ENCODE assay signal across 40 cellular contexts in genomic region chr5:116004248-116004647, GRCh38. TPM values are rescaled to one million over a fixed set of nuclear protein-coding genes. Genes with fewer than 3 reads are reported as not detected.
"Had no signal": no experiment of that assay in that cellular context is flagged by ENCODE, and none has a peak within 500 bp of the region (broad histone marks: within the 10 kb centered on the region; RNA-seq: fewer than 3 reads in every experiment).

No MANE protein-coding gene starts in this region.

- FAIRE-seq: astrocyte, bronchial epithelial cell, TTC549 had no signal

- H3K36me3 Mint-ChIP-seq: activated CD4-positive, alpha-beta memory T cell treated with anti-CD3 and anti-CD28 coated beads for 36 hours; activated naive CD4-positive, alpha-beta T cell treated with anti-CD3 and anti-CD28 coated beads, Interleukin-2, amount 50 U/mL, for 72 hours; activated naive CD8-positive, alpha-beta T cell treated with anti-CD3 and anti-CD28 coated beads for 36 hours had no signal

- H3K27me3 ChIP-seq: adrenal gland, body of pancreas, brain microvascular endothelial cell, cardiac muscle cell had no signal

- H3K9me3 Mint-ChIP-seq: activated B cell treated with CpG ODN at 0.5 μM for 24 hours; activated CD4-positive, alpha-beta memory T cell treated with anti-CD3 and anti-CD28 coated beads for 36 hours; activated CD4-positive, alpha-beta T cell treated with anti-CD3 and anti-CD28 coated beads, Interleukin-2, amount 10 ng/mL, durations not matched to agents 24 days and 14 days; activated CD8-positive, alpha-beta T cell treated with anti-CD3 and anti-CD28 coated beads for 36 hours; activated naive CD4-positive, alpha-beta T cell treated with anti-CD3 and anti-CD28 coated beads for 36 hours; activated naive CD4-positive, alpha-beta T cell treated with anti-CD3 and anti-CD28 coated beads, Interleukin-2, amount 50 U/mL, for 72 hours; activated naive CD8-positive, alpha-beta T cell treated with anti-CD3 and anti-CD28 coated beads for 36 hours; activated T-cell treated with anti-CD3 and anti-CD28 coated beads, Interleukin-2, amount 50 U/mL, for 4 hours; activated T-cell treated with anti-CD3 and anti-CD28 coated beads, Interleukin-2, amount 50 U/mL, for 72 hours; central memory CD8-positive, alpha-beta T cell; T-helper 1 cell treated with Interleukin-12 subunit alpha and Interleukin-12 subunit beta and Interleukin-4 antibody, amounts not matched to agents 30 μg/mL and 1 μg/mL, for 36 hours; T-helper 2 cell treated with Interferon-gamma antibody and Interleukin-4, amounts not matched to agents 5 μg/mL and 100 μg/mL, for 36 hours had no signal

- H3K4me1 ChIP-seq: adrenal gland, body of pancreas had no signal

- H3K36me3 ChIP-seq: adrenal gland, brain microvascular endothelial cell, cardiac muscle cell had no signal

- DNase-seq: activated B cell treated with CpG ODN at 0.5 μM for 24 hours; activated CD4-positive, alpha-beta memory T cell treated with anti-CD3 and anti-CD28 coated beads for 36 hours; activated CD4-positive, alpha-beta T cell treated with anti-CD3 and anti-CD28 coated beads for 4 hours; activated CD4-positive, alpha-beta T cell treated with anti-CD3 and anti-CD28 coated beads, Interleukin-2, amount 10 ng/mL, durations not matched to agents 24 days and 14 days; activated CD4-positive, alpha-beta T cell treated with anti-CD3 and anti-CD28 coated beads, Interleukin-2, amount 50 U/mL, for 1 hour; activated CD4-positive, alpha-beta T cell treated with anti-CD3 and anti-CD28 coated beads, Interleukin-2, amount 50 U/mL, for 4 hours; activated CD4-positive, CD25-positive, alpha-beta regulatory T cell treated with anti-CD3 and anti-CD28 coated beads, Interleukin-2, amount 50 U/mL, for 72 hours; activated CD8-positive, alpha-beta memory T cell treated with anti-CD3 and anti-CD28 coated beads, Interleukin-2, amount 50 U/mL, for 4 hours; activated CD8-positive, alpha-beta T cell treated with anti-CD3 and anti-CD28 coated beads for 36 hours; activated effector memory CD4-positive, alpha-beta T cell treated with anti-CD3 and anti-CD28 coated beads, Interleukin-2, amount 50 U/mL, for 16 hours; activated gamma-delta T cell treated with Interleukin-2 at 50 U/mL for 16 hours; activated naive CD4-positive, alpha-beta T cell; activated naive CD4-positive, alpha-beta T cell treated with anti-CD3 and anti-CD28 coated beads for 36 hours; activated naive CD4-positive, alpha-beta T cell treated with anti-CD3 and anti-CD28 coated beads, Interleukin-2, amount 50 U/mL, for 16 hours; activated naive CD8-positive, alpha-beta T cell treated with anti-CD3 and anti-CD28 coated beads for 36 hours; activated T-cell treated with anti-CD3 and anti-CD28 coated beads for 4 hours; activated T-cell treated with anti-CD3 and anti-CD28 coated beads, Interleukin-2, amount 50 U/mL, for 1 hour; activated T-cell treated with anti-CD3 and anti-CD28 coated beads, Interleukin-2, amount 50 U/mL, for 4 hours; activated T-cell treated with anti-CD3 and anti-CD28 coated beads, Interleukin-2, amount 50 U/mL, for 72 hours; adrenal gland; amniotic stem cell; aorta; body of pancreas; brain microvascular endothelial cell; caudate nucleus; cerebellar nuclear complex; T-helper 1 cell; T-helper 2 cell; T-helper 9 cell had no signal

- H3K27me3 Mint-ChIP-seq: activated B cell treated with CpG ODN at 0.5 μM for 24 hours; activated CD8-positive, alpha-beta T cell treated with anti-CD3 and anti-CD28 coated beads for 36 hours; activated naive CD8-positive, alpha-beta T cell treated with anti-CD3 and anti-CD28 coated beads for 36 hours; central memory CD8-positive, alpha-beta T cell had no signal

- H3K9me3 ChIP-seq: adrenal gland, body of pancreas had no signal

- H3K27ac Mint-ChIP-seq: activated B cell treated with CpG ODN at 0.5 μM for 24 hours; activated CD4-positive, alpha-beta memory T cell treated with anti-CD3 and anti-CD28 coated beads for 36 hours; activated CD4-positive, alpha-beta T cell treated with anti-CD3 and anti-CD28 coated beads, Interleukin-2, amount 10 ng/mL, durations not matched to agents 24 days and 14 days; activated CD8-positive, alpha-beta T cell treated with anti-CD3 and anti-CD28 coated beads for 36 hours; activated naive CD4-positive, alpha-beta T cell treated with anti-CD3 and anti-CD28 coated beads for 36 hours; activated naive CD4-positive, alpha-beta T cell treated with anti-CD3 and anti-CD28 coated beads, Interleukin-2, amount 50 U/mL, for 72 hours; activated naive CD8-positive, alpha-beta T cell treated with anti-CD3 and anti-CD28 coated beads for 36 hours; activated T-cell treated with anti-CD3 and anti-CD28 coated beads, Interleukin-2, amount 50 U/mL, for 72 hours; T-helper 1 cell treated with Interleukin-12 subunit alpha and Interleukin-12 subunit beta and Interleukin-4 antibody, amounts not matched to agents 30 μg/mL and 1 μg/mL, for 36 hours; T-helper 2 cell treated with Interferon-gamma antibody and Interleukin-4, amounts not matched to agents 5 μg/mL and 100 μg/mL, for 36 hours had no signal

- ATAC-seq: activated CD8-positive, alpha-beta T cell treated with anti-CD3 and anti-CD28 coated beads for 36 hours; activated naive CD4-positive, alpha-beta T cell treated with anti-CD3 and anti-CD28 coated beads, Interleukin-2, amount 50 U/mL, for 72 hours; activated T-cell treated with anti-CD3 and anti-CD28 coated beads, Interleukin-2, amount 50 U/mL, for 4 hours; activated T-cell treated with anti-CD3 and anti-CD28 coated beads, Interleukin-2, amount 50 U/mL, for 72 hours; body of pancreas had no signal

- H3K27ac ChIP-seq: adrenal gland, body of pancreas, brain microvascular endothelial cell, cardiac muscle cell, VCaP had no signal

- H3K4me1 Mint-ChIP-seq: activated B cell treated with CpG ODN at 0.5 μM for 24 hours; activated CD4-positive, alpha-beta T cell treated with anti-CD3 and anti-CD28 coated beads, Interleukin-2, amount 10 ng/mL, durations not matched to agents 24 days and 14 days; activated naive CD8-positive, alpha-beta T cell treated with anti-CD3 and anti-CD28 coated beads for 36 hours; central memory CD8-positive, alpha-beta T cell had no signal

- H3K4me3 ChIP-seq: adrenal gland, body of pancreas, cardiac muscle cell had no signal

- H3K4me3 Mint-ChIP-seq: activated B cell treated with CpG ODN at 0.5 μM for 24 hours; activated CD4-positive, alpha-beta memory T cell treated with anti-CD3 and anti-CD28 coated beads for 36 hours; activated CD4-positive, alpha-beta T cell treated with anti-CD3 and anti-CD28 coated beads, Interleukin-2, amount 10 ng/mL, durations not matched to agents 24 days and 14 days; activated CD8-positive, alpha-beta T cell treated with anti-CD3 and anti-CD28 coated beads for 36 hours; activated naive CD4-positive, alpha-beta T cell treated with anti-CD3 and anti-CD28 coated beads for 36 hours; activated naive CD8-positive, alpha-beta T cell treated with anti-CD3 and anti-CD28 coated beads for 36 hours; activated T-cell treated with anti-CD3 and anti-CD28 coated beads, Interleukin-2, amount 50 U/mL, for 4 hours; activated T-cell treated with anti-CD3 and anti-CD28 coated beads, Interleukin-2, amount 50 U/mL, for 72 hours; central memory CD8-positive, alpha-beta T cell; T-helper 1 cell treated with Interleukin-12 subunit alpha and Interleukin-12 subunit beta and Interleukin-4 antibody, amounts not matched to agents 30 μg/mL and 1 μg/mL, for 36 hours; T-helper 2 cell treated with Interferon-gamma antibody and Interleukin-4, amounts not matched to agents 5 μg/mL and 100 μg/mL, for 36 hours had no signal

RNA-seq across cellular contexts. Expression of gene ARL14EPL, which starts 28.0 kb away (rescaled TPM):
- total RNA-seq: activated B cell treated with CpG ODN at 0.5 μM for 24 hours; activated CD4-positive, alpha-beta memory T cell treated with anti-CD3 and anti-CD28 coated beads for 36 hours; activated CD4-positive, alpha-beta T cell treated with anti-CD3 and anti-CD28 coated beads, Interleukin-2, amount 10 ng/mL, durations not matched to agents 24 days and 14 days; activated CD8-positive, alpha-beta memory T cell treated with anti-CD3 and anti-CD28 coated beads for 36 hours; activated CD8-positive, alpha-beta T cell treated with anti-CD3 and anti-CD28 coated beads for 36 hours; activated naive CD4-positive, alpha-beta T cell treated with anti-CD3 and anti-CD28 coated beads for 36 hours; activated naive CD4-positive, alpha-beta T cell treated with anti-CD3 and anti-CD28 coated beads, Interleukin-2, amount 50 U/mL, for 72 hours; activated naive CD8-positive, alpha-beta T cell treated with anti-CD3 and anti-CD28 coated beads for 36 hours; activated T-cell treated with anti-CD3 and anti-CD28 coated beads, Interleukin-2, amount 50 U/mL, for 4 hours; activated T-cell treated with anti-CD3 and anti-CD28 coated beads, Interleukin-2, amount 50 U/mL, for 72 hours; adrenal gland; astrocyte; body of pancreas; bronchial epithelial cell; cardiac muscle cell; chondrocyte had no signal
- polyA plus RNA-seq: aorta, cardiac muscle cell had no signal

RNA-seq across cellular contexts. Expression of gene LVRN, which starts 42.0 kb away (rescaled TPM):
- total RNA-seq: activated B cell treated with CpG ODN at 0.5 μM for 24 hours; activated CD4-positive, alpha-beta T cell treated with anti-CD3 and anti-CD28 coated beads, Interleukin-2, amount 10 ng/mL, durations not matched to agents 24 days and 14 days; activated CD8-positive, alpha-beta memory T cell treated with anti-CD3 and anti-CD28 coated beads for 36 hours; activated naive CD4-positive, alpha-beta T cell treated with anti-CD3 and anti-CD28 coated beads for 36 hours; activated naive CD8-positive, alpha-beta T cell treated with anti-CD3 and anti-CD28 coated beads for 36 hours; activated T-cell treated with anti-CD3 and anti-CD28 coated beads, Interleukin-2, amount 50 U/mL, for 4 hours had no signal
- polyA plus RNA-seq: cardiac muscle cell had no signal
